In the genomic region with DNA sequence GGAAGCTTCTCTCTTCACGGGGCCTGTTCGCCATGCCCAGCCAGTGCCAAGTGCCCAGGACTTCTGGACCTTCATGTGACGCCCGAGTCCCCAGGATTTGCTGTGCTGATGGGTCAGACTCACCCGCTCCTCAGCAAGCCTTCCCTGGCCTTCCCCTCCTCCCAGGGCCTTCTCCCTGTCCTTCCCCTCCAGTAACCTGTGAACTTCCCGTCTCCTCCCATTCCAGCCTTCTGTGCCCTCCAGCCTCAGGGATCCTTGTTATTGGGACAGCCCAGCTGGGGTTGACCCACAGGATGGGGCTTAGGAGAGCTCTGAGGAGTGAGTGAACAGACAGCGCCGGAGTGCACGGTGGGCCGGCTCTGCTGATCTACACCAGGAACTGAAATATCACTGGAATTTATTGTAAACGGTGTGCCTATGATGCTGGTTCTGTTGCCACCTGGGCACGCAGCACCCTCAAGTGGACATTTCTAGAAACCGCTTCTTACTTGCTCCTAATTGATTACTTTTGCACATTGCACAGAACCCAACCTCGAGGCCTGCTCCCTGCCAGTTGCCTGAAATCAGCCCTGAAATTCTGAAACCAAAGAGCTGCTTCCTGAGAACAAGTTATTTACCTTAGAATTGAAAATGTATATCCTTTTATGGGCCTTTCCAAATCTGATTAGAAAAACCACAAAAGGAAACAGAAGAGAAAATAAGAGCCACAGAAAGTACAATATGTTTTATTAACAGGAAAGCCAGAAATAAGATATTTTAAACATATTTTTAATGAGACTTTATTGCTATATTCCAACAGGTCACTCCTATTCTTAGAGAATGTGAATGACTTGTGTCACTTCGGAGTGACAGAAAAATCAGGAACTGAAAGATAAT, we compare ENCODE assay signal across 8 cellular contexts. TPM values are rescaled to one million over a fixed set of nuclear protein-coding genes. Genes with fewer than 3 reads are reported as not detected.
A peak's percentile ranks its signal among the peaks of the same experiment; 100 is the strongest.
DNase-seq lines count a peak whose midpoint lies in the region; ATAC-seq and TF ChIP-seq lines count a peak whose summit lies in the region.

No MANE protein-coding gene starts in this region.

- DNase-seq in AG09309 (ENCODE audit: low read depth), result no peak
- DNase-seq in GM20000 (ENCODE audit: low spot score), result peak; percentile 47
- DNase-seq in NOMO-1 (lab: John Stamatoyannopoulos, UW; ENCODE audit: unreplicated experiment in 2 of 2), result peak; percentile 65 to 72
- peak; percentile 78 for DNase-seq in activated effector memory CD4-positive, alpha-beta T cell treated with anti-CD3 and anti-CD28 coated beads, Interleukin-2, amount 50 U/mL, for 16 hours
- DNase-seq in heart right ventricle, result peak in 1 of 2 donors; percentile 36
- peak; percentile 16 for DNase-seq in stimulated activated CD4-positive, alpha-beta T cell treated with anti-CD3 and anti-CD28 coated beads, Interleukin-2, amount 100 ng/mL, for 4 hours (ENCODE audit: low read depth)
- no peak for DNase-seq in amniotic stem cell (lab: John Stamatoyannopoulos, UW)
- no peak for DNase-seq in NK-92 (lab: John Stamatoyannopoulos, UW; ENCODE audit: unreplicated experiment)

- H3K4me3 ChIP-seq in AG09309 (ENCODE audit: control insufficient read depth, low read depth, low read length) (no peak overlapping the region), heart right ventricle (peak overlapping the region; percentile 0 to 54 (median 46))

- H3K27ac ChIP-seq in heart right ventricle, result peak overlapping the region; percentile 84 to 98 (median 93)

- H3K36me3 ChIP-seq in heart right ventricle, result no peaks in the 10 kb centered on the region

- peaks cover 28 to 93% (median 81%) of the 10 kb centered on the region in 9 donors for H3K4me1 ChIP-seq in heart right ventricle

- no peaks in the 10 kb centered on the region for H3K9me3 ChIP-seq in heart right ventricle

- intact Hi-C loops in heart right ventricle (cut with DNase I), result no loop called here

- no peaks in the 10 kb centered on the region for H3K27me3 ChIP-seq in heart right ventricle

- TF ChIP-seq CTCF in AG09309 (IDR thresholded peaks at IDR 0.05; ENCODE audit: control insufficient read depth, insufficient read depth, low read depth, low read length, missing control alignments) (peak; percentile 65), GM20000 (IDR thresholded peaks at IDR 0.05; ENCODE audit: extremely low read depth, missing control alignments) (peak; percentile 32), heart right ventricle (IDR thresholded peaks at IDR 0.05) (peak; percentile 23 to 64 (median 53))

- ATAC-seq in heart right ventricle, result no peak

- 52 to 59% methylated on average over 15 of the region's 15 CpGs for WGBS in heart right ventricle, 2 donors

RNA-seq across cellular contexts. Expression of gene SPAAR, which starts 1.6 kb away (rescaled TPM):
- total RNA-seq in heart right ventricle, result 10 to 100 TPM in 2 of 10 donors, 1 to 10 TPM in 8; 2.8 to 14.4 (median 5.0) TPM
- polyA plus RNA-seq in heart right ventricle, result 10 to 100 TPM in 1 of 2 donors, 1 to 10 TPM in 1; 7.4 to 20.8 TPM

RNA-seq across cellular contexts. Expression of gene HRCT1, which starts 4.8 kb away (rescaled TPM):
- 1 to 10 TPM; 1.5 to 6.1 (median 2.2) TPM for total RNA-seq in heart right ventricle
- polyA plus RNA-seq in heart right ventricle, result 10 to 100 TPM in 1 of 2 donors, 1 to 10 TPM in 1; 7.2 to 13.9 TPM

RNA-seq across cellular contexts. Expression of gene OR13J1, which starts 40.6 kb away (rescaled TPM):
- total RNA-seq in heart right ventricle, result not detected
- polyA plus RNA-seq in heart right ventricle, result not detected

RNA-seq across cellular contexts. Expression of gene OR2S2, which starts 47.1 kb away (rescaled TPM):
- total RNA-seq in heart right ventricle, result not detected
- polyA plus RNA-seq in heart right ventricle, result not detected

Comparison
In these comparisons a context has a peak if more than half of its experiments do, and no peak if none do; other contexts are left out.
1. DNase-seq: peak in GM20000 (single experiment), NOMO-1 (2 of 2), activated effector memory CD4-positive, alpha-beta T cell treated with anti-CD3 and anti-CD28 coated beads, Interleukin-2, amount 50 U/mL, for 16 hours (single experiment) and stimulated activated CD4-positive, alpha-beta T cell treated with anti-CD3 and anti-CD28 coated beads, Interleukin-2, amount 100 ng/mL, for 4 hours (single experiment); none in AG09309 (single experiment), amniotic stem cell (single experiment) and NK-92 (single experiment).
2. Peak in every context shown above with its lines, with median percentiles within 50 percentile points of each other: CTCF ChIP-seq.